Comparison of ENCODE assay signal across 22 cellular contexts in the genomic region with DNA sequence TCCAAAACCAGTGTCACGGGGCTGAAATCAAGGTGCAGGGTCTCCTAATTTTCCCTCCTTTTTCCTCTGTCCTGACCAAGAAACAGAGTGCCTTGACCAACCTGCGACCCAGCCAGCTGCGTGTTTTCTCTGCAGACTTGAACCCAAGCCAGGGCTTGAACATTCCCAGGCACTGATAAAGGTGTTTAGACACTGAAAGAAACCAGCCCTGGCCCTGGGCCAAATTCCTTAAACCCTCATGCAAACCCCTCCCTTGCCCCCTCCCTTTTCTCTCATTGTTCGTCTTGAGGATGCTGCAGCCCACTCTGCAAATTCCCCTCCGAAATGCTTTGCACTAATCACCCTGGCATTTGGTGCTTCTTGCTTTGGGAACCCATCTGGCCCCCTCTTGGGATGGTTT. TPM values are rescaled to one million over a fixed set of nuclear protein-coding genes. Genes with fewer than 3 reads are reported as not detected.
"Had no signal": no experiment of that assay in that cellular context is flagged by ENCODE, and none has a peak within 500 bp of the region (broad histone marks: within the 10 kb centered on the region; RNA-seq: fewer than 3 reads in every experiment).

No MANE protein-coding gene starts in this region.

- DNase-seq: activated CD4-positive, alpha-beta T cell treated with anti-CD3 and anti-CD28 coated beads, Interleukin-2, amount 10 ng/mL, durations not matched to agents 7 days and 5 days; activated CD8-positive, alpha-beta memory T cell treated with anti-CD3 and anti-CD28 coated beads, Interleukin-2, amount 50 U/mL, for 4 hours; activated T-cell treated with anti-CD3 and anti-CD28 coated beads, Interleukin-2, amount 50 U/mL, for 4 hours; effector CD4-positive, alpha-beta T cell; heart right ventricle; immature natural killer cell; kidney glomerular epithelial cell; left ventricle myocardium superior; stimulated activated CD4-positive, alpha-beta T cell treated with anti-CD3 and anti-CD28 coated beads, Interleukin-4, amount 100 ng/mL, for 24 hours; testis; upper lobe of left lung had no signal

- H3K4me2 ChIP-seq: smooth muscle cell had no signal

- ATAC-seq: activated CD4-positive, CD25-positive, alpha-beta regulatory T cell treated with anti-CD3 and anti-CD28 coated beads, Interleukin-2, amount 50 U/mL, for 24 hours; activated T-cell treated with anti-CD3 and anti-CD28 coated beads, Interleukin-2, amount 50 U/mL, for 4 hours; esophagus mucosa; heart right ventricle; left ventricle myocardium superior; right lobe of liver; stimulated activated memory B cell treated with anti-CD40 and anti-IgM and Interleukin-4, amounts not matched to agents 10 μg/mL and 1 μg/mL and 100 μg/mL, for 72 hours had no signal

- H3K27me3 ChIP-seq: ascending aorta, heart right ventricle, right lobe of liver, testis, upper lobe of left lung had no signal

- H3K9me3 ChIP-seq: ascending aorta, heart right ventricle, right lobe of liver, testis, upper lobe of left lung had no signal

- H3K27ac ChIP-seq: ascending aorta, heart right ventricle, right lobe of liver, testis, upper lobe of left lung had no signal

- H3K36me3 ChIP-seq: ascending aorta, heart right ventricle, right lobe of liver, upper lobe of left lung had no signal

- H3K4me3 ChIP-seq: ascending aorta, heart right ventricle, right lobe of liver, smooth muscle cell, testis, upper lobe of left lung had no signal

RNA-seq across cellular contexts. Expression of a gene that starts 9.5 kb away (rescaled TPM):
- total RNA-seq: activated CD4-positive, alpha-beta T cell treated with anti-CD3 and anti-CD28 coated beads, Interleukin-2, amount 10 ng/mL, durations not matched to agents 7 days and 5 days; activated T-cell treated with anti-CD3 and anti-CD28 coated beads, Interleukin-2, amount 50 U/mL, for 4 hours; ascending aorta; bronchial epithelial cell; cerebellum; osteoblast; smooth muscle cell; T-helper 1 cell treated with Interleukin-12 subunit alpha and Interleukin-12 subunit beta and Interleukin-4 antibody, amounts not matched to agents 30 ng/mL and 1 ng/mL, for 36 hours; testis had no signal
- polyA plus RNA-seq: neural cell, smooth muscle cell had no signal

RNA-seq across cellular contexts. Expression of a gene that starts 51.7 kb away (rescaled TPM):
- total RNA-seq: activated CD4-positive, alpha-beta T cell treated with anti-CD3 and anti-CD28 coated beads, Interleukin-2, amount 10 ng/mL, durations not matched to agents 7 days and 5 days; activated T-cell treated with anti-CD3 and anti-CD28 coated beads, Interleukin-2, amount 50 U/mL, for 4 hours; ascending aorta; bronchial epithelial cell; cerebellum; heart right ventricle; left ventricle myocardium superior; osteoblast; right lobe of liver; T-helper 1 cell treated with Interleukin-12 subunit alpha and Interleukin-12 subunit beta and Interleukin-4 antibody, amounts not matched to agents 30 ng/mL and 1 ng/mL, for 36 hours had no signal
- polyA plus RNA-seq: heart right ventricle, immature natural killer cell, neural cell had no signal
